Comparison of ENCODE assay signal across 8 cellular contexts in genomic region chr18:26091047-26091630, GRCh38. TPM values are rescaled to one million over a fixed set of nuclear protein-coding genes. Genes with fewer than 3 reads are reported as not detected.
DNase-seq lines count a peak whose midpoint lies in the region; ATAC-seq and TF ChIP-seq lines count a peak whose summit lies in the region.

No MANE protein-coding gene starts in this region.

- H3K9ac ChIP-seq in SK-N-SH (peak overlapping the region; percentile 97), endodermal cell (ENCODE audit: extremely low read depth, low read length, poor library complexity, severe bottlenecking) (peak overlapping the region; percentile 85)

- H3K27me3 ChIP-seq in SK-N-SH (ENCODE audit: insufficient read depth), result no peaks in the 10 kb centered on the region
- no peaks in the 10 kb centered on the region for H3K27me3 ChIP-seq in endodermal cell (ENCODE audit: control insufficient read depth, insufficient read depth, low read length, poor library complexity, severe bottlenecking)
- no peaks in the 10 kb centered on the region for H3K27me3 ChIP-seq in naive thymus-derived CD4-positive, alpha-beta T cell (ENCODE audit: control insufficient read depth in 2 of 2, insufficient read depth in 2 of 2, low read length in 2 of 2)

- peak overlapping the region; percentile 75 for H3K4me2 ChIP-seq in SK-N-SH

- DNase-seq in GM03348 (ENCODE audit: low spot score) (peak; percentile 79), SK-N-SH (no peak), endodermal cell (no peak), mesenteric fat pad (ENCODE audit: low spot score) (no peak), medulla oblongata (ENCODE audit: extremely low spot score) (no peak)
- DNase-seq in naive thymus-derived CD4-positive, alpha-beta T cell, result no peak

- 3% methylated on average over 21 of the region's 29 CpGs for WGBS in SK-N-SH (ENCODE audit: low lambda C conversion rate)
- WGBS in endodermal cell (ENCODE audit: insufficient coverage in 1 of 2, insufficient read length in 1 of 2), 2 experiments, result 11 to 12% methylated on average over 14 to 29 of the region's 29 CpGs

- TF ChIP-seq EP300 in SK-N-SH (IDR thresholded peaks at IDR 0.05; ENCODE audit: borderline replicate concordance in 1 of 2, low read depth in 1 of 2, low read length in 1 of 2), result no peak

- H3K4me3 ChIP-seq in SK-N-SH (ENCODE audit: low read depth in 2 of 2, low read length in 1 of 2) (peak overlapping the region; percentile 95 to 96), endodermal cell (ENCODE audit: low read length) (peak overlapping the region; percentile 90)
- H3K4me3 ChIP-seq in naive thymus-derived CD4-positive, alpha-beta T cell (ENCODE audit: low read length), result peak overlapping the region; percentile 95

- no peaks in the 10 kb centered on the region for H3K9me3 Mint-ChIP-seq in endodermal cell
- peaks cover 0 to 2% (median 0%) of the 10 kb centered on the region in 11 donors for H3K9me3 Mint-ChIP-seq in naive thymus-derived CD4-positive, alpha-beta T cell

- peak overlapping the region; percentile 87 for H3K4me3 Mint-ChIP-seq in endodermal cell
- peak overlapping the region; percentile 94 to 99 (median 97) for H3K4me3 Mint-ChIP-seq in naive thymus-derived CD4-positive, alpha-beta T cell

- intact Hi-C loops in naive thymus-derived CD4-positive, alpha-beta T cell (cut with micrococcal nuclease), result loop anchor here (1.0 to 10.0 kb wide), 4 partner anchors 43 to 1694 kb away; partner anchors contain the start of genes KCTD1 (in 2 of the 2) and OSBPL1A (in 1 of the 2)

- H3K36me3 Mint-ChIP-seq in endodermal cell (ENCODE audit: low read depth), result peaks cover 9% of the 10 kb centered on the region
- peaks cover 3 to 7% (median 6%) of the 10 kb centered on the region in 5 donors for H3K36me3 Mint-ChIP-seq in naive thymus-derived CD4-positive, alpha-beta T cell

- peaks cover 34% of the 10 kb centered on the region for H4K20me1 ChIP-seq in SK-N-SH (ENCODE audit: insufficient read depth)

- no peak for TF ChIP-seq RAD21 in SK-N-SH (IDR thresholded peaks at IDR 0.05; ENCODE audit: low read length)

- H3K4me1 ChIP-seq in SK-N-SH (ENCODE audit: control insufficient read depth in 1 of 2, insufficient read depth in 2 of 2, low read depth in 1 of 2, low read length in 1 of 2) (peaks cover 0 to 10% of the 10 kb centered on the region in 2 experiments; a peak in 1 of 4 replicates), endodermal cell (ENCODE audit: control insufficient read depth, insufficient read depth, low read length) (no peaks in the 10 kb centered on the region)
- H3K4me1 ChIP-seq in naive thymus-derived CD4-positive, alpha-beta T cell (ENCODE audit: control insufficient read depth in 2 of 2, insufficient read depth in 2 of 2, low read length in 2 of 2), result peaks cover 9 to 13% of the 10 kb centered on the region in 2 donors

- peak overlapping the region; percentile 88 for H2AFZ ChIP-seq in SK-N-SH (ENCODE audit: low read depth)

- peaks cover 42% of the 10 kb centered on the region for H3K79me2 ChIP-seq in SK-N-SH (ENCODE audit: insufficient read depth)

- peaks cover 3% of the 10 kb centered on the region for H3F3A ChIP-seq in SK-N-SH (replicated peaks; ENCODE audit: insufficient read depth)

- peaks cover 12 to 14% of the 10 kb centered on the region in 2 experiments for H3K36me3 ChIP-seq in SK-N-SH (replicated peaks in 1 of 2; ENCODE audit: control insufficient read depth in 1 of 2, insufficient read depth in 2 of 2, low read length in 1 of 2)
- H3K36me3 ChIP-seq in endodermal cell (ENCODE audit: control insufficient read depth, insufficient read depth, low read length), result peaks cover 14% of the 10 kb centered on the region
- H3K36me3 ChIP-seq in naive thymus-derived CD4-positive, alpha-beta T cell (ENCODE audit: control insufficient read depth in 2 of 3, insufficient read depth in 3 of 3, low read length in 3 of 3), result peaks cover 0 to 7% (median 0%) of the 10 kb centered on the region in 3 experiments

- ATAC-seq in GM19468 (IDR thresholded peaks at IDR 0.05; ENCODE audit: extremely low read depth, unreplicated experiment) (peak; percentile 37), HG03520 (IDR thresholded peaks at IDR 0.05; ENCODE audit: unreplicated experiment) (peak; percentile 38)
- peak; percentile 47 for ATAC-seq in naive thymus-derived CD4-positive, alpha-beta T cell

- CTCF ChIA-PET in SK-N-SH (lab: Yijun Ruan, JAX), result interaction anchor here (0.6 to 1.4 kb wide), 3 partner anchors 15 to 30 kb away, joined by 3 read pairs; no protein-coding TSS in a partner anchor
- CTCF ChIA-PET in naive thymus-derived CD4-positive, alpha-beta T cell (lab: Charles Lee), result no interaction called here

- TF ChIP-seq CTCF in SK-N-SH (IDR thresholded peaks at IDR 0.05) (no peak), endodermal cell (conservative IDR thresholded peaks at IDR 0.05) (no peak)

- peaks cover 12% of the 10 kb centered on the region for H3K4me1 Mint-ChIP-seq in endodermal cell
- peaks cover 21 to 41% (median 33%) of the 10 kb centered on the region in 7 donors for H3K4me1 Mint-ChIP-seq in naive thymus-derived CD4-positive, alpha-beta T cell

- H3K27ac Mint-ChIP-seq in endodermal cell, result peak overlapping the region; percentile 95
- H3K27ac Mint-ChIP-seq in naive thymus-derived CD4-positive, alpha-beta T cell, result peak overlapping the region; percentile 95 to 99 (median 98)

- no peaks in the 10 kb centered on the region for H3K9me2 ChIP-seq in SK-N-SH

- H3K9me3 ChIP-seq in SK-N-SH, result no peaks in the 10 kb centered on the region
- no peaks in the 10 kb centered on the region for H3K9me3 ChIP-seq in endodermal cell (ENCODE audit: control insufficient read depth, low read length)
- no peaks in the 10 kb centered on the region for H3K9me3 ChIP-seq in naive thymus-derived CD4-positive, alpha-beta T cell (ENCODE audit: control insufficient read depth in 2 of 3, low read length in 3 of 3)

- POLR2A ChIA-PET in SK-N-SH (lab: Yijun Ruan, JAX), result interaction anchor here (1.1 kb wide), 1 partner anchor 135 kb away, joined by 4 read pairs; the partner anchor contains the start of gene TAF4B
- POLR2A ChIA-PET in naive thymus-derived CD4-positive, alpha-beta T cell (lab: Charles Lee), result interaction anchor here (0.7 to 2.3 kb wide), 4 partner anchors 11 to 135 kb away, joined by 3 to 11 read pairs (median 4); partner anchors contain the start of genes PSMA8 and TAF4B

- H3K27ac ChIP-seq in SK-N-SH (ENCODE audit: low read depth in 2 of 2, low read length in 1 of 2), result peak overlapping the region; percentile 97 to 99
- peak overlapping the region; percentile 100 for H3K27ac ChIP-seq in endodermal cell (ENCODE audit: low read depth, low read length)
- peak overlapping the region; percentile 96 for H3K27ac ChIP-seq in naive thymus-derived CD4-positive, alpha-beta T cell (ENCODE audit: low read depth, low read length)

- no peaks in the 10 kb centered on the region for H3K27me3 Mint-ChIP-seq in endodermal cell (ENCODE audit: insufficient read depth)
- no peaks in the 10 kb centered on the region for H3K27me3 Mint-ChIP-seq in naive thymus-derived CD4-positive, alpha-beta T cell

TF ChIP-seq in SK-N-SH, 30 proteins besides CTCF, POLR2A, EP300 and RAD21 (continues in another document):
- no peak for TF ChIP-seq SIN3A (IDR thresholded peaks at IDR 0.05; ENCODE audit: borderline replicate concordance, low read depth, low read length)
- no peak for TF ChIP-seq GATA2 (CRISPR knock-in tag; IDR thresholded peaks at IDR 0.05)
- TF ChIP-seq, protein P1, sequence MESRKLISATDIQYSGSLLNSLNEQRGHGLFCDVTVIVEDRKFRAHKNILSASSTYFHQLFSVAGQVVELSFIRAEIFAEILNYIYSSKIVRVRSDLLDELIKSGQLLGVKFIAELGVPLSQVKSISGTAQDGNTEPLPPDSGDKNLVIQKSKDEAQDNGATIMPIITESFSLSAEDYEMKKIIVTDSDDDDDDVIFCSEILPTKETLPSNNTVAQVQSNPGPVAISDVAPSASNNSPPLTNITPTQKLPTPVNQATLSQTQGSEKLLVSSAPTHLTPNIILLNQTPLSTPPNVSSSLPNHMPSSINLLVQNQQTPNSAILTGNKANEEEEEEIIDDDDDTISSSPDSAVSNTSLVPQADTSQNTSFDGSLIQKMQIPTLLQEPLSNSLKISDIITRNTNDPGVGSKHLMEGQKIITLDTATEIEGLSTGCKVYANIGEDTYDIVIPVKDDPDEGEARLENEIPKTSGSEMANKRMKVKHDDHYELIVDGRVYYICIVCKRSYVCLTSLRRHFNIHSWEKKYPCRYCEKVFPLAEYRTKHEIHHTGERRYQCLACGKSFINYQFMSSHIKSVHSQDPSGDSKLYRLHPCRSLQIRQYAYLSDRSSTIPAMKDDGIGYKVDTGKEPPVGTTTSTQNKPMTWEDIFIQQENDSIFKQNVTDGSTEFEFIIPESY (IDR thresholded peaks at IDR 0.05; ENCODE audit: borderline replicate concordance, low read depth), result no peak
- TF ChIP-seq GABPA (IDR thresholded peaks at IDR 0.05; ENCODE audit: low read depth), result no peak
- TF ChIP-seq MEF2A (IDR thresholded peaks at IDR 0.05; ENCODE audit: borderline replicate concordance, low read depth), result no peak
- no peak for TF ChIP-seq TAF1 (IDR thresholded peaks at IDR 0.05; ENCODE audit: borderline replicate concordance, low read depth, low read length)
- 0 out of 2 replicates have a peak, but pooled peaks have one; percentile 1 for TF ChIP-seq YY1 (IDR thresholded peaks at IDR 0.05; ENCODE audit: low read depth)
- peak; percentile 61; the same call in 1 of the 2 replicates for TF ChIP-seq FOXM1 (IDR thresholded peaks at IDR 0.05; ENCODE audit: low read depth)
- no peak for TF ChIP-seq MAX (IDR thresholded peaks at IDR 0.05; ENCODE audit: low read depth)

RNA-seq across cellular contexts. Expression of gene SS18, which starts 0.7 kb away (rescaled TPM):
- 98.6 and 177 TPM in 2 replicates for polyA plus RNA-seq in SK-N-SH (2012; rRNA removed)
- 63.2 and 80.9 TPM in 2 replicates for polyA plus RNA-seq in SK-N-SH (2012; cell fraction: cytosol; rRNA removed)
- polyA plus RNA-seq in SK-N-SH (2012; cell fraction: nucleus; rRNA removed), result 244 and 496 TPM in 2 replicates
- total RNA-seq in endodermal cell, result 10 to 100 TPM; 84.9 to 87.6 TPM
- polyA plus RNA-seq in endodermal cell (2013, experiment 1 of 2), result 81.9 TPM
- 80.9 TPM for polyA plus RNA-seq in endodermal cell (2013, experiment 2 of 2)
- 10 to 100 TPM; 50.9 to 85.8 (median 77.3) TPM for total RNA-seq in naive thymus-derived CD4-positive, alpha-beta T cell
- polyA plus RNA-seq in naive thymus-derived CD4-positive, alpha-beta T cell, result 10 to 100 TPM; 33.5 to 37.0 TPM
- total RNA-seq in mesenteric fat pad, result 69.9 TPM

RNA-seq across cellular contexts. Expression of gene PSMA8, which starts 42.5 kb away (rescaled TPM):
- not detected in 2 replicates for polyA plus RNA-seq in SK-N-SH (2012; rRNA removed)
- not detected in 2 replicates for polyA plus RNA-seq in SK-N-SH (2012; cell fraction: cytosol; rRNA removed)
- polyA plus RNA-seq in SK-N-SH (2012; cell fraction: nucleus; rRNA removed), result not detected in 2 replicates
- total RNA-seq in endodermal cell (not detected), mesenteric fat pad (not detected)
- not detected for polyA plus RNA-seq in endodermal cell (2013, experiment 1 of 2)
- not detected for polyA plus RNA-seq in endodermal cell (2013, experiment 2 of 2)
- total RNA-seq in naive thymus-derived CD4-positive, alpha-beta T cell, result under 1 TPM; 0.19 to 0.89 (median 0.59) TPM
- polyA plus RNA-seq in naive thymus-derived CD4-positive, alpha-beta T cell, result 1 to 10 TPM in 1 of 2 donors, under 1 TPM in 1; 0.39 to 1.6 TPM
